8 cellular contexts compared by ENCODE assay signal in the genomic region with DNA sequence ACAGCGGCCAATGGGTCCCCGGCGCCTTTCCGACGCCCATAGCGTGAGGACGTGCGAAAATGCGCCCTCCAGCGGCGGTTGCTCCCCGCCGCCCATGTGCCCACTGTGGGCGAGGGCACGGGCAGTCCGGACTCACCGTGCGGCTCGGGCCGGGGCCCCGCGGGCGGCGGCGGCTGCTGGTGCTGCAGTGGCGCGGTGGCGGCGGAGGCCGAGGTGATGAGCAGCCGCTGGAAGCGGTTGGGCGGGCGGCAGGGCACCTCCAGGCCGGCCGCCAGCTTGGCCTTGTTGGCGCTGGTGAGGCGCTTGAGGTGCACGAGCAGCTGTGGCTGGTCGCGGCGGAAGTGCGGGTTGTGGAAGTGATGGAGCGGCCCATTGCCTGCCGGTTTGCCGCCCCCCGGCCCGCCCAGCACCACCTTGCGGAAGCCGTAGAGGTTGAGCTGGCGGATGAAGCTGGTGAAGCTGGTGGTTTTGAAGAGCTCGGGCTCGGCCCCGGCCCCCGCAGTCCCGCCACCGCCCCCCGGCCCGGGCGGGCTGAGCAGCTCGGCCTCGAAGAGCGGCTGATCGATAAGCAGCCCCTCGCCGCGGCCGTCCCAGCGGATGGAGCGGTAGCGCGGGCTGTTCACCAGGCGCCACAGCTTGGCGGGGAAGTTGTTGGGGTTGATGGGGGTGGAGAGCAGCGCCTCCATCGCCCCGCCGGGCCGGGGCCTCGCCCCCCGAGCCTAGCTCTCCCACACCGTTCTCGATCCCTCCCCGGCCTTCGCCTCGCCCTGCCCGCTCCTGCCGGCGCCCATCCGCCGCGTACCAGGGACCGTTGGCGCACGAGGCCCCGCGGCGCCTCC. TPM values are rescaled to one million over a fixed set of nuclear protein-coding genes. Genes with fewer than 3 reads are reported as not detected.
A peak's percentile ranks its signal among the peaks of the same experiment; 100 is the strongest.
DNase-seq lines count a peak whose midpoint lies in the region; FAIRE-seq and TF ChIP-seq lines count a peak whose summit lies in the region.

A gene with protein sequence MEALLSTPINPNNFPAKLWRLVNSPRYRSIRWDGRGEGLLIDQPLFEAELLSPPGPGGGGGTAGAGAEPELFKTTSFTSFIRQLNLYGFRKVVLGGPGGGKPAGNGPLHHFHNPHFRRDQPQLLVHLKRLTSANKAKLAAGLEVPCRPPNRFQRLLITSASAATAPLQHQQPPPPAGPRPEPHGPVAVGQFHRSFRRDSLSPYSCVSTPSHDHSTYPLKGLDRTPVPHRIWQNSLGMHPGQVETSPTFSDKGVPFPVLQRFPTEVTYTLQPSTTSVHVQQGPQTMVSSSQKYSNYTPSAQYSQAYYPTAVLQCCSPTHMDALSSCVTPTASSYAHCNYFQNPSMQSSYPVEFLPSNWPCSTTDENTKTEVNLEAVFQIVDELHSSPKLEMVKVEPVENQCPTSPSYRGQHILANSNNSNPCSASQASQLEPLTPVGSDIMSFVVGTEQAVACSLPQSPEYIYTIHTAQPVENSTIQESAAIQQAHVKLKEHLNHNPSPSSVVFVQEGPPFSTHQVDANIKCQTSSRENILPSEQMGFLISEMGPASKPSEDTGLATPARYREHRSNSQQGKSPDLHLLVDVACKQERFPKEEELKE (minus strand): TSS at position 820 of the 839 bp plus-strand sequence. CDS start 134 bp downstream, at position 686.

- no peaks in the 10 kb centered on the region for H3K4me1 ChIP-seq in left ventricle myocardium inferior

- H3K9me3 ChIP-seq in left ventricle myocardium inferior (replicated peaks), result no peaks in the 10 kb centered on the region

- intact Hi-C loops in left ventricle myocardium inferior (cut with micrococcal nuclease), result no loop called here

- FAIRE-seq in RCC 7860 (lab: Jason Lieb, UNC), result no peak

- TF ChIP-seq CTCF in GM20000 (IDR thresholded peaks at IDR 0.05; ENCODE audit: extremely low read depth, missing control alignments) (peak; percentile 56), left ventricle myocardium inferior (IDR thresholded peaks at IDR 0.05; ENCODE audit: borderline replicate concordance) (peak; percentile 22)

- H3K27ac ChIP-seq in left ventricle myocardium inferior (replicated peaks), result no peak within 1 kb of the TSS

- DNase-seq in GM20000 (ENCODE audit: low spot score) (peak; percentile 77), activated T-cell treated with anti-CD3 and anti-CD28 coated beads for 24 hours (ENCODE audit: low read depth) (peak; percentile 58), left ventricle myocardium inferior (peak; percentile 27), RCC 7860 (ENCODE audit: low spot score) (no peak), amygdala (lab: John Stamatoyannopoulos, UW) (no peak), NCI-H1417 treated with DMSO at 0.1 percent for 48 hours (lab: John Stamatoyannopoulos, UW) (no peak), hepatic stellate cell (ENCODE audit: low spot score) (no peak)
- DNase-seq in stimulated activated CD8-positive, alpha-beta memory T cell treated with anti-CD3 and anti-CD28 coated beads, Interleukin-15, amount 100 ng/mL, for 4 hours (ENCODE audit: low read depth in 2 of 2), result peak; percentile 54 to 60

- H3K27me3 ChIP-seq in left ventricle myocardium inferior (ENCODE audit: low read depth), result no peaks in the 10 kb centered on the region

- H3K36me3 ChIP-seq in left ventricle myocardium inferior, result peaks cover 55% of the 10 kb centered on the region

- no peak within 1 kb of the TSS for H3K4me3 ChIP-seq in left ventricle myocardium inferior

RNA-seq across cellular contexts. Expression of the gene that starts here (rescaled TPM):
- not detected for total RNA-seq in left ventricle myocardium inferior

Comparison
In these comparisons a context has a peak if more than half of its experiments do, and no peak if none do; other contexts are left out.
1. Peak in DNase-seq in left ventricle myocardium inferior; RNA of the gene not detected or under 1 TPM.
2. DNase-seq: peak in GM20000 (single experiment), activated T-cell treated with anti-CD3 and anti-CD28 coated beads for 24 hours (single experiment) and stimulated activated CD8-positive, alpha-beta memory T cell treated with anti-CD3 and anti-CD28 coated beads, Interleukin-15, amount 100 ng/mL, for 4 hours (2 of 2); none in RCC 7860 (single experiment), amygdala (0 of 56), NCI-H1417 treated with DMSO at 0.1 percent for 48 hours (single experiment) and hepatic stellate cell (single experiment).